In the genomic region with DNA sequence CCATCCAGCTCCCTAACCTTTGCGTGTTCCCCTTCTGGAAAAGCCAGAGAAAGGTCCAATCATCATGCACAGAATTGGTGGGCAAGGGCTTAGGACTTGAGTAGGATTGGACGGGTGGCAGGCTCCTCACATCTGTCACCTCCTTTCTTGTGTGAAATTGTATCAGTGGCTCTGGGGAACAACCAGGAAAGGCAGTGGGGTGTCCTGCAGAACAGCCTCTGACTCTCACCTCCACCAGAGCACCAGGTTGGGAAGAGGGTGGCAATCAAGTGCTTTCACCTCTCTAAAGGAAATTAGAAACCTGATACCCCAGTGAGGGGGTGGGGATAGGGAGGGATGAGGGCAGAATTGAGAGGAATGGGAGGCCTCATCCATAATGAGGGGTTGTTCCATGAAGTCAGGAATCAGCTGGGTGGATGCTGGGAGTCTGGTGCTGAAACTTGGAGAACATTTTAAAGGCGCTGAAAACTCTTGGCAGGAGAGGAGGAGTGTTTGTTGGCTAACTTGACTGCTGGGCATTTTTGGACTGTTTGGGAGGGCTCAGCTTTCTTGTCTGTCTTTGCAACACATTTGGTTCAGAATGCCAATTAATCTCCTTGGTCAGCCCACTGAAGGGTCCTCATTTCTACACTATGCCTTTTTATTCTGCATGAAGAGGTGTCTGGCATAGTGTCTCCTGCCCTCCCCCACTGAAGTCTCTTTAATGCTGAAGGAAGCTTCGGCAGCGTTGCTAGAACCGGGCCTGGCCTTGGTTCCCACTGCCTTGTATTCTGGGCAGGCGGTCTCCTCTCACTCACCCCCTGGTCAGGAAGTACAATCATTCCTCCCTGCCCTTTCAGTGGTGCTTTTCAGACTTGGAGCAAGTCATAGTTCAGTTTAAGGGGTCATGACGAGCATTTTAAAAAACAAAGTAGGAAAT, we compare ENCODE assay signal across 8 cellular contexts. TPM values are rescaled to one million over a fixed set of nuclear protein-coding genes. Genes with fewer than 3 reads are reported as not detected.
DNase-seq lines count a peak whose midpoint lies in the region; ATAC-seq lines count a peak whose summit lies in the region.

No MANE protein-coding gene starts in this region.

- no peaks in the 10 kb centered on the region for H3K36me3 Mint-ChIP-seq in IgD-negative memory B cell
- peaks cover 23% of the 10 kb centered on the region for H3K36me3 Mint-ChIP-seq in activated T-helper 2 cell treated with anti-CD3 and anti-CD28 coated beads, Interferon-gamma antibody, Interleukin-2, Interleukin-4, amounts not matched to agents 10 μg/mL and 5 μg/mL and 100 μg/mL, durations not matched to agents 14 hours and 24 hours and 36 hours (ENCODE audit: low read depth)

- peak overlapping the region; percentile 59 to 97 (median 72) for H3K4me3 Mint-ChIP-seq in IgD-negative memory B cell
- peak overlapping the region; percentile 86 for H3K4me3 Mint-ChIP-seq in activated T-helper 2 cell treated with anti-CD3 and anti-CD28 coated beads, Interferon-gamma antibody, Interleukin-2, Interleukin-4, amounts not matched to agents 10 μg/mL and 5 μg/mL and 100 μg/mL, durations not matched to agents 14 hours and 24 hours and 36 hours (ENCODE audit: low read depth)
- peak overlapping the region; percentile 97 to 99 for H3K4me3 Mint-ChIP-seq in stimulated activated naive CD8-positive, alpha-beta T cell treated with anti-CD3 and anti-CD28 coated beads, Interleukin-15, amount 100 ng/mL, for 72 hours

- peaks cover 19% of the 10 kb centered on the region for H3K27me3 Mint-ChIP-seq in IgD-negative memory B cell
- peaks cover 16% of the 10 kb centered on the region for H3K27me3 Mint-ChIP-seq in activated T-helper 2 cell treated with anti-CD3 and anti-CD28 coated beads, Interferon-gamma antibody, Interleukin-2, Interleukin-4, amounts not matched to agents 10 μg/mL and 5 μg/mL and 100 μg/mL, durations not matched to agents 14 hours and 24 hours and 36 hours (ENCODE audit: low read depth)
- peaks cover 9% of the 10 kb centered on the region for H3K27me3 Mint-ChIP-seq in stimulated activated naive CD8-positive, alpha-beta T cell treated with anti-CD3 and anti-CD28 coated beads, Interleukin-15, amount 100 ng/mL, for 72 hours

- peaks cover 7% of the 10 kb centered on the region in 3 donors for H3K4me1 Mint-ChIP-seq in IgD-negative memory B cell
- peaks cover 48% of the 10 kb centered on the region for H3K4me1 Mint-ChIP-seq in activated T-helper 2 cell treated with anti-CD3 and anti-CD28 coated beads, Interferon-gamma antibody, Interleukin-2, Interleukin-4, amounts not matched to agents 10 μg/mL and 5 μg/mL and 100 μg/mL, durations not matched to agents 14 hours and 24 hours and 36 hours (ENCODE audit: low read depth)
- peaks cover 52% of the 10 kb centered on the region for H3K4me1 Mint-ChIP-seq in stimulated activated naive CD8-positive, alpha-beta T cell treated with anti-CD3 and anti-CD28 coated beads, Interleukin-15, amount 100 ng/mL, for 72 hours

- H3K4me2 ChIP-seq in BLaER1, result peak overlapping the region; percentile 90

- no peaks in the 10 kb centered on the region for H3K9me3 Mint-ChIP-seq in IgD-negative memory B cell
- H3K9me3 Mint-ChIP-seq in activated T-helper 2 cell treated with anti-CD3 and anti-CD28 coated beads, Interferon-gamma antibody, Interleukin-2, Interleukin-4, amounts not matched to agents 10 μg/mL and 5 μg/mL and 100 μg/mL, durations not matched to agents 14 hours and 24 hours and 36 hours, result no peaks in the 10 kb centered on the region
- no peaks in the 10 kb centered on the region for H3K9me3 Mint-ChIP-seq in stimulated activated naive CD8-positive, alpha-beta T cell treated with anti-CD3 and anti-CD28 coated beads, Interleukin-15, amount 100 ng/mL, for 72 hours

- peak overlapping the region; percentile 89 for H3K4me3 ChIP-seq in BLaER1

- H4K20me1 ChIP-seq in BLaER1, result peaks cover 55% of the 10 kb centered on the region

- H3K27me3 ChIP-seq in BLaER1, result no peaks in the 10 kb centered on the region

- H3K27ac Mint-ChIP-seq in IgD-negative memory B cell, result peak overlapping the region in 1 of 3 donors; percentile 32
- H3K27ac Mint-ChIP-seq in activated T-helper 2 cell treated with anti-CD3 and anti-CD28 coated beads, Interferon-gamma antibody, Interleukin-2, Interleukin-4, amounts not matched to agents 10 μg/mL and 5 μg/mL and 100 μg/mL, durations not matched to agents 14 hours and 24 hours and 36 hours, result peak overlapping the region; percentile 74
- H3K27ac Mint-ChIP-seq in stimulated activated naive CD8-positive, alpha-beta T cell treated with anti-CD3 and anti-CD28 coated beads, Interleukin-15, amount 100 ng/mL, for 72 hours, result peak overlapping the region; percentile 100

- H3K4me1 ChIP-seq in BLaER1, result peaks cover 57% of the 10 kb centered on the region

- intact Hi-C loops in activated T-helper 2 cell treated with anti-CD3 and anti-CD28 coated beads, Interferon-gamma antibody, Interleukin-2, Interleukin-4, amounts not matched to agents 10 μg/mL and 5 μg/mL and 100 μg/mL, durations not matched to agents 14 hours and 24 hours and 36 hours (cut with micrococcal nuclease), result loop anchor here (5.0 kb wide), 1 partner anchor 66 kb away; the partner anchor contains the start of gene ZNF697

- H3K9me3 ChIP-seq in BLaER1, result no peaks in the 10 kb centered on the region

- H3K27ac ChIP-seq in BLaER1, result peak overlapping the region; percentile 96

- H3K9ac ChIP-seq in BLaER1, result peak overlapping the region; percentile 95

- DNase-seq in activated T-helper 2 cell treated with anti-CD3 and anti-CD28 coated beads, Interferon-gamma antibody, Interleukin-2, Interleukin-4, amounts not matched to agents 10 μg/mL and 5 μg/mL and 100 μg/mL, durations not matched to agents 14 hours and 24 hours and 36 hours (ENCODE audit: low spot score), result no peak
- DNase-seq in hippocampal formation (lab: John Stamatoyannopoulos, UW) (peak; percentile 44 to 56), NCI-H2196 treated with DMSO at 0.1 percent for 48 hours (lab: John Stamatoyannopoulos, UW; ENCODE audit: unreplicated experiment) (no peak)
- peak in 1 of 2 donors; percentile 5 for DNase-seq in stimulated activated naive CD8-positive, alpha-beta T cell treated with anti-CD3 and anti-CD28 coated beads, Interleukin-15, amount 100 ng/mL, for 72 hours

- H3K36me3 ChIP-seq in BLaER1, result peaks cover 20% of the 10 kb centered on the region; the same call in 1 of the 2 replicates

- no peak for ATAC-seq in stimulated activated naive CD8-positive, alpha-beta T cell treated with anti-CD3 and anti-CD28 coated beads, Interleukin-15, amount 100 ng/mL, for 72 hours
- ATAC-seq in GM21528 (IDR thresholded peaks at IDR 0.05; ENCODE audit: low FRiP score, unreplicated experiment) (no peak), GM18907 (IDR thresholded peaks at IDR 0.05; ENCODE audit: unreplicated experiment) (no peak)

RNA-seq across cellular contexts. Expression of gene PHGDH, which starts 2.1 kb away (rescaled TPM):
- polyA plus RNA-seq in IgD-negative memory B cell, result 14.6 TPM
- total RNA-seq in activated T-helper 2 cell treated with anti-CD3 and anti-CD28 coated beads, Interferon-gamma antibody, Interleukin-2, Interleukin-4, amounts not matched to agents 10 μg/mL and 5 μg/mL and 100 μg/mL, durations not matched to agents 14 hours and 24 hours and 36 hours, result 58.7 and 61.6 TPM in 2 replicates

RNA-seq across cellular contexts. Expression of gene HMGCS2, which starts 54.9 kb away (rescaled TPM):
- polyA plus RNA-seq in IgD-negative memory B cell, result not detected
- total RNA-seq in activated T-helper 2 cell treated with anti-CD3 and anti-CD28 coated beads, Interferon-gamma antibody, Interleukin-2, Interleukin-4, amounts not matched to agents 10 μg/mL and 5 μg/mL and 100 μg/mL, durations not matched to agents 14 hours and 24 hours and 36 hours, result not detected in 2 replicates

Comparison
In these comparisons a context has a peak if more than half of its experiments do, and no peak if none do; other contexts are left out.
1. DNase-seq: peak in hippocampal formation (2 of 2); none in activated T-helper 2 cell treated with anti-CD3 and anti-CD28 coated beads, Interferon-gamma antibody, Interleukin-2, Interleukin-4, amounts not matched to agents 10 μg/mL and 5 μg/mL and 100 μg/mL, durations not matched to agents 14 hours and 24 hours and 36 hours (single experiment) and NCI-H2196 treated with DMSO at 0.1 percent for 48 hours (single experiment).
2. Peak in every context shown above with its lines, with median percentiles within 50 percentile points of each other: H3K4me3 Mint-ChIP-seq.